Comparison of ENCODE assay signal across 25 cellular contexts in the genomic region with DNA sequence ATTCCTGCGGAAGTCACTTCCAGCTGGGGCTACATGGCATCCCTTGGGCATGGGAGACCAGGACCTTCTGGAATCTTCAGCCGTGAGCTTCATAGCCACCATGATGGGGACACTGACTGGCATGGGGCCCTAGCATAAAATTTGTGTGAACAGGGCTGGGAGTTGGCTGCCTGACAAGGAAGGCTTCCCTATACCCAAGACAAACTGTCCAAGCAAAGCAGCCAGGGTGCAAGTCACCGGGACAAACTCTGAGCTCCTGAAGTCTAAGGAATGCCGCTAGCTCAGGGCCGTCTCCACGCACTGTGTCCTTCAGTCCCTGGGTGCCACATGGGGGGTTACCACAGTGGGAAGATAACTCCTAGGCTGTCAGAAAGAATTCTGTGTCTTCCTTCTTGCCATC.
"Had no signal": no experiment of that assay in that cellular context is flagged by ENCODE, and none has a peak within 500 bp of the region (broad histone marks: within the 10 kb centered on the region; RNA-seq: fewer than 3 reads in every experiment).

No MANE protein-coding gene starts in this region.

- H3K4me2 ChIP-seq: hepatocyte, smooth muscle cell had no signal

- H3K79me2 ChIP-seq: hepatocyte had no signal

- H3K36me3 ChIP-seq: heart left ventricle, left ventricle myocardium inferior, neutrophil, ovary, right atrium auricular region, right lobe of liver, tibial nerve had no signal

- H3K9me3 ChIP-seq: neutrophil, ovary, right lobe of liver had no signal

- H3K4me3 ChIP-seq: heart left ventricle, hepatocyte, left ventricle myocardium inferior, lung, ovary, right atrium auricular region, right lobe of liver, smooth muscle cell, tibial nerve had no signal

- H3K27me3 ChIP-seq: hepatocyte, neutrophil, ovary, right atrium auricular region, right lobe of liver, tibial nerve had no signal

- H3K4me3 Mint-ChIP-seq: naive thymus-derived CD8-positive, alpha-beta T cell; nephron; neural crest cell; stimulated activated effector memory CD8-positive, alpha-beta T cell treated with anti-CD3 and anti-CD28 coated beads, Interleukin-12 subunit alpha, Interleukin-12 subunit beta, amount 100 ng/mL, for 72 hours; stimulated activated naive CD8-positive, alpha-beta T cell treated with anti-CD3 and anti-CD28 coated beads, Interleukin-15, amount 100 ng/mL, for 72 hours had no signal

- H2AFZ ChIP-seq: hepatocyte had no signal

- H3K27ac ChIP-seq: heart left ventricle, hepatocyte, left ventricle myocardium inferior, neutrophil, ovary, right atrium auricular region, right lobe of liver had no signal

- H3K4me1 Mint-ChIP-seq: naive thymus-derived CD8-positive, alpha-beta T cell; stimulated activated effector memory CD8-positive, alpha-beta T cell treated with anti-CD3 and anti-CD28 coated beads, Interleukin-12 subunit alpha, Interleukin-12 subunit beta, amount 100 ng/mL, for 72 hours; stimulated activated naive CD8-positive, alpha-beta T cell treated with anti-CD3 and anti-CD28 coated beads, Interleukin-15, amount 100 ng/mL, for 72 hours had no signal

- H3K36me3 Mint-ChIP-seq: stimulated activated effector memory CD8-positive, alpha-beta T cell treated with anti-CD3 and anti-CD28 coated beads, Interleukin-12 subunit alpha, Interleukin-12 subunit beta, amount 100 ng/mL, for 72 hours; type B pancreatic cell had no signal

- H3K27ac Mint-ChIP-seq: naive thymus-derived CD8-positive, alpha-beta T cell; nephron; progenitor cell of endocrine pancreas; stimulated activated effector memory CD8-positive, alpha-beta T cell treated with anti-CD3 and anti-CD28 coated beads, Interleukin-12 subunit alpha, Interleukin-12 subunit beta, amount 100 ng/mL, for 72 hours; stimulated activated naive CD8-positive, alpha-beta T cell treated with anti-CD3 and anti-CD28 coated beads, Interleukin-15, amount 100 ng/mL, for 72 hours had no signal

- DNase-seq: glutamatergic neuron; heart left ventricle; islet precursor cell; left ventricle myocardium inferior; naive thymus-derived CD8-positive, alpha-beta T cell; occipital lobe; ovary; right lobe of liver; stimulated activated CD4-positive, alpha-beta T cell treated with anti-CD3 and anti-CD28 coated beads, Interleukin-12 subunit alpha, Interleukin-12 subunit beta, amount 100 ng/mL, for 4 hours; stimulated activated CD4-positive, alpha-beta T cell treated with anti-CD3 and anti-CD28 coated beads, Interleukin-15, amount 100 ng/mL, for 24 hours; stimulated activated CD4-positive, alpha-beta T cell treated with anti-CD3 and anti-CD28 coated beads, Interleukin-2, amount 100 ng/mL, for 24 hours; stimulated activated CD4-positive, alpha-beta T cell treated with anti-CD3 and anti-CD28 coated beads, Interleukin-4, amount 100 ng/mL, for 1 hour; stimulated activated naive CD4-positive, alpha-beta T cell; stimulated activated naive CD8-positive, alpha-beta T cell treated with anti-CD3 and anti-CD28 coated beads, Interleukin-15, amount 100 ng/mL, for 72 hours had no signal

- H3K27me3 Mint-ChIP-seq: naive thymus-derived CD8-positive, alpha-beta T cell; stimulated activated naive CD8-positive, alpha-beta T cell treated with anti-CD3 and anti-CD28 coated beads, Interleukin-15, amount 100 ng/mL, for 72 hours; type B pancreatic cell had no signal

- H3K4me1 ChIP-seq: heart left ventricle, left ventricle myocardium inferior, right atrium auricular region, right lobe of liver had no signal
